ENCODE assay signal across 22 cellular contexts in genomic region chr13:24659239-24659638, GRCh38. TPM values are rescaled to one million over a fixed set of nuclear protein-coding genes. Genes with fewer than 3 reads are reported as not detected.
"Had no signal": no experiment of that assay in that cellular context is flagged by ENCODE, and none has a peak within 500 bp of the region (broad histone marks: within the 10 kb centered on the region; RNA-seq: fewer than 3 reads in every experiment).

No MANE protein-coding gene starts in this region.

- H3K36me3 ChIP-seq: pancreas, suprapubic skin, thyroid gland, upper lobe of right lung, vagina had no signal

- DNase-seq: cortex of kidney; dorsolateral prefrontal cortex; effector CD8-positive, alpha-beta T cell; foreskin melanocyte; head of caudate nucleus; kidney; left colon; left ventricle myocardium superior; midbrain; naive B cell; occipital lobe; pancreas; small intestine; stimulated activated CD4-positive, alpha-beta T cell treated with anti-CD3 and anti-CD28 coated beads, Interleukin-2, amount 100 ng/mL, for 48 hours; stimulated activated naive CD8-positive, alpha-beta T cell treated with anti-CD3 and anti-CD28 coated beads, Interleukin-15, Interleukin-2, amounts not matched to agents 100 U/mL and 50 U/mL, for 24 hours; thyroid gland; upper lobe of right lung had no signal

- H3K4me1 ChIP-seq: pancreas, suprapubic skin, thyroid gland, upper lobe of right lung, vagina had no signal

- H3K27me3 ChIP-seq: hepatocyte, pancreas, suprapubic skin, thyroid gland, upper lobe of right lung, vagina had no signal

- H3K27ac ChIP-seq: dorsolateral prefrontal cortex, hepatocyte, pancreas, suprapubic skin, thyroid gland, upper lobe of right lung, vagina had no signal

- ATAC-seq: left ventricle myocardium superior; pancreas; stimulated activated naive CD8-positive, alpha-beta T cell treated with anti-CD3 and anti-CD28 coated beads, Interleukin-15, Interleukin-2, amounts not matched to agents 100 U/mL and 50 U/mL, for 24 hours; upper lobe of right lung had no signal

- H3K4me3 ChIP-seq: dorsolateral prefrontal cortex, hepatocyte, lung, pancreas, suprapubic skin, thyroid gland, upper lobe of right lung, vagina had no signal

- H3K9me3 ChIP-seq: pancreas, suprapubic skin, thyroid gland, upper lobe of right lung, vagina had no signal

RNA-seq across cellular contexts. Expression of gene ATP12A, which starts 21.0 kb away (rescaled TPM):
- total RNA-seq: left ventricle myocardium superior, pulmonary artery endothelial cell, upper lobe of right lung, vagina had no signal
